Comparison of ENCODE assay signal across 11 cellular contexts in the genomic region with DNA sequence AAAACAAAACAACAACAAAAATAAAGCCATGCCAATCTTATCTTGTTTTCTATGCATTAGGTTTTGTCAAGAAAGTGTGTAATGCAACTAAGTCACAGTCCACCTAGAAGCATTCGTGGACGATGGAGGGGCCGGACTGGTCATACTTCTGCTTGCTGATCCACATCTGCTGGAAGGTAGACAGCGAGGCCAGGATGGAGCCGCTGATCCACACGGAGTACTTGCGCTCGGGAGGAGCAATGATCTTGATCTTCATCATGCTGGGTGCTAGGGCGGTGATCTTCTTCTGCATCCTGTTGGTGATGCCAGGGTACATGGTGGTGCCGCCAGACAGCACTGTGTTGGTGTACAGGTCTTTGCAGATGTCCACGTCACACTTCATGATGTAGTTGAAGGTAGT.
"Had no signal": no experiment of that assay in that cellular context is flagged by ENCODE, and none has a peak within 500 bp of the region (broad histone marks: within the 10 kb centered on the region; RNA-seq: fewer than 3 reads in every experiment).

No MANE protein-coding gene starts in this region.

- H3K4me1 ChIP-seq: HAP-1 had no signal

- H3K4me3 Mint-ChIP-seq: GM23338, H9, HFFc6 had no signal

- H3K36me3 ChIP-seq: HAP-1 had no signal

- H3K9ac ChIP-seq: GM23248 had no signal

- H3K27ac ChIP-seq: GM23248 had no signal

- FAIRE-seq: H1, H54 had no signal

- H3K4me2 ChIP-seq: GM23338 had no signal

- H2AFZ ChIP-seq: GM23248, GM23338 had no signal

- ATAC-seq: GM23338, HCT116 had no signal

- H3K9me3 Mint-ChIP-seq: GM23338, H9, HFFc6 had no signal

- H3K4me3 ChIP-seq: GM23248, GM23338, HAP-1 had no signal

- H3K9me3 ChIP-seq: HAP-1 had no signal

- H3K4me1 Mint-ChIP-seq: GM23338 had no signal

- H3K27ac Mint-ChIP-seq: GM23338, H9, HFFc6 had no signal

- DNase-seq: GM23248, GOT3, H7, H9, HCEC 1CT, HFFc6 had no signal
